16 cellular contexts compared by ENCODE assay signal in the genomic region with DNA sequence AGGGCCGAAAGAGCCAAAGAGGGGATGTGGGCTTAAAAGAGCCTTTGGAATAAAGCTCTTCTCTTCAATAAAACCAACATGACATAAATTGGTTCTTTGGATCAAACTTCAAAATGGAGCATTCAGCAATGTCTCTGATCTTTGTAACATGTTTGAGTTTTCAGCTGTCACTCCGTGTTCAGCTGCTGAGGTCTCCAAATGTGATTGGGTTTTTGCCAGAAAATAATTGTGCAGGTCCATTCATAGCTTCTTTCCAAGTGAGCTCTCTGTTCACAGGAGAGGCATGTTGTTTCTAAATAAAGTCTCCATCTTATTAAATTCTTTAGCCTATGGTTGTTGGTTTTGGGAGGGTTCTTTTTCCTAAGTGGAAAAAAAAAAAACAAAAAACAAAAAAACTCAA.
DNase-seq lines count a peak whose midpoint lies in the region; ATAC-seq and TF ChIP-seq lines count a peak whose summit lies in the region.
"Had no signal": no experiment of that assay in that cellular context is flagged by ENCODE, and none has a peak within 500 bp of the region (broad histone marks: within the 10 kb centered on the region; RNA-seq: fewer than 3 reads in every experiment).

No MANE protein-coding gene starts in this region.

- no peaks in the 10 kb centered on the region for H3K36me3 ChIP-seq in parathyroid adenoma (ENCODE audit: control insufficient read depth, insufficient read depth, low read length)
- H3K36me3 ChIP-seq: BLaER1 treated with 17β-estradiol and CSF1 and Interleukin-3, amounts not matched to agents 10 nM and 100 nM had no signal

- DNase-seq in NCI-H1105 treated with DMSO at 0.1 percent for 48 hours (lab: John Stamatoyannopoulos, UW) (peak; percentile 28), NCI-H1105 (lab: John Stamatoyannopoulos, UW) (no peak), memory B cell (ENCODE audit: low spot score in 2 of 2) (no peak), HuH-7 (ENCODE audit: low spot score) (no peak)
- DNase-seq in activated T-cell treated with anti-CD3 and anti-CD28 coated beads, Interleukin-2, amount 50 U/mL, for 48 hours, result no peak
- DNase-seq in activated CD4-positive, alpha-beta T cell treated with anti-CD3 and anti-CD28 coated beads, Interleukin-2, amount 10 ng/mL, durations not matched to agents 7 days and 5 days, result no peak
- DNase-seq: 8988T; AML-193; CD4-positive, CD25-positive, alpha-beta regulatory T cell; DMS153; DND-41; GDM1; GOT3; H9 had no signal

- H3K27ac ChIP-seq in parathyroid adenoma, result no peak overlapping the region
- H3K27ac ChIP-seq: BLaER1 treated with 17β-estradiol and CSF1 and Interleukin-3, amounts not matched to agents 10 nM and 100 nM had no signal

- H3K4me1 Mint-ChIP-seq in memory B cell, result peaks cover 18% of the 10 kb centered on the region
- H3K4me1 Mint-ChIP-seq in activated CD4-positive, alpha-beta T cell treated with anti-CD3 and anti-CD28 coated beads, Interleukin-2, amount 10 ng/mL, durations not matched to agents 7 days and 5 days, result no peaks in the 10 kb centered on the region
- H3K4me1 Mint-ChIP-seq: CD4-positive, CD25-positive, alpha-beta regulatory T cell; H9 had no signal

- no peaks in the 10 kb centered on the region for H3K27me3 Mint-ChIP-seq in memory B cell
- peaks cover 2% of the 10 kb centered on the region for H3K27me3 Mint-ChIP-seq in activated CD4-positive, alpha-beta T cell treated with anti-CD3 and anti-CD28 coated beads, Interleukin-2, amount 10 ng/mL, durations not matched to agents 7 days and 5 days
- H3K27me3 Mint-ChIP-seq: CD4-positive, CD25-positive, alpha-beta regulatory T cell had no signal

- H3K9ac ChIP-seq in parathyroid adenoma, result no peak overlapping the region
- H3K9ac ChIP-seq: BLaER1 treated with 17β-estradiol and CSF1 and Interleukin-3, amounts not matched to agents 10 nM and 100 nM had no signal

- H3K27me3 ChIP-seq in parathyroid adenoma (ENCODE audit: control insufficient read depth, insufficient read depth, low read length), result no peaks in the 10 kb centered on the region
- H3K27me3 ChIP-seq: BLaER1 treated with 17β-estradiol and CSF1 and Interleukin-3, amounts not matched to agents 10 nM and 100 nM had no signal

- peak overlapping the region; percentile 29 for H3K27ac Mint-ChIP-seq in memory B cell
- H3K27ac Mint-ChIP-seq in activated CD4-positive, alpha-beta T cell treated with anti-CD3 and anti-CD28 coated beads, Interleukin-2, amount 10 ng/mL, durations not matched to agents 7 days and 5 days, result no peak overlapping the region
- H3K27ac Mint-ChIP-seq: CD4-positive, CD25-positive, alpha-beta regulatory T cell; H9 had no signal

- no peak overlapping the region for H3K4me3 Mint-ChIP-seq in memory B cell
- H3K4me3 Mint-ChIP-seq in activated CD4-positive, alpha-beta T cell treated with anti-CD3 and anti-CD28 coated beads, Interleukin-2, amount 10 ng/mL, durations not matched to agents 7 days and 5 days, result no peak overlapping the region
- H3K4me3 Mint-ChIP-seq: CD4-positive, CD25-positive, alpha-beta regulatory T cell; H9 had no signal

- H3K4me2 ChIP-seq in parathyroid adenoma (ENCODE audit: low read length), result no peak overlapping the region
- H3K4me2 ChIP-seq: BLaER1 treated with 17β-estradiol and CSF1 and Interleukin-3, amounts not matched to agents 10 nM and 100 nM had no signal

- no peaks in the 10 kb centered on the region for H3K9me3 Mint-ChIP-seq in memory B cell
- H3K9me3 Mint-ChIP-seq in activated CD4-positive, alpha-beta T cell treated with anti-CD3 and anti-CD28 coated beads, Interleukin-2, amount 10 ng/mL, durations not matched to agents 7 days and 5 days, result no peaks in the 10 kb centered on the region
- H3K9me3 Mint-ChIP-seq: H9 had no signal

- no peaks in the 10 kb centered on the region for H3K4me1 ChIP-seq in parathyroid adenoma
- H3K4me1 ChIP-seq: BLaER1 treated with 17β-estradiol and CSF1 and Interleukin-3, amounts not matched to agents 10 nM and 100 nM had no signal

- no peak overlapping the region for H3K4me3 ChIP-seq in parathyroid adenoma (ENCODE audit: low read depth, low read length)
- H3K4me3 ChIP-seq: BLaER1 treated with 17β-estradiol and CSF1 and Interleukin-3, amounts not matched to agents 10 nM and 100 nM had no signal

- CTCF ChIA-PET in activated CD4-positive, alpha-beta T cell treated with anti-CD3 and anti-CD28 coated beads, Interleukin-2, amount 10 ng/mL, durations not matched to agents 7 days and 5 days (lab: Charles Lee), result no interaction called here

- POLR2A ChIA-PET in activated CD4-positive, alpha-beta T cell treated with anti-CD3 and anti-CD28 coated beads, Interleukin-2, amount 10 ng/mL, durations not matched to agents 7 days and 5 days (lab: Charles Lee), result no interaction called here

- H3K9me3 ChIP-seq in parathyroid adenoma (ENCODE audit: control insufficient read depth, low read length), result no peaks in the 10 kb centered on the region
- H3K9me3 ChIP-seq: BLaER1 treated with 17β-estradiol and CSF1 and Interleukin-3, amounts not matched to agents 10 nM and 100 nM had no signal

- TF ChIP-seq CTCF in parathyroid adenoma (IDR thresholded peaks at IDR 0.05), result no peak

- H3K79me2 ChIP-seq in parathyroid adenoma, result no peaks in the 10 kb centered on the region

- H3K36me3 Mint-ChIP-seq in memory B cell, result peaks cover 1% of the 10 kb centered on the region
- H3K36me3 Mint-ChIP-seq in activated CD4-positive, alpha-beta T cell treated with anti-CD3 and anti-CD28 coated beads, Interleukin-2, amount 10 ng/mL, durations not matched to agents 7 days and 5 days (ENCODE audit: low read depth), result no peaks in the 10 kb centered on the region
- H3K36me3 Mint-ChIP-seq: CD4-positive, CD25-positive, alpha-beta regulatory T cell had no signal

- peak overlapping the region; percentile 20 for H2AFZ ChIP-seq in parathyroid adenoma

- no peak for ATAC-seq in memory B cell (ENCODE audit: low read depth)
